26 cellular contexts compared by ENCODE assay signal in the genomic region with DNA sequence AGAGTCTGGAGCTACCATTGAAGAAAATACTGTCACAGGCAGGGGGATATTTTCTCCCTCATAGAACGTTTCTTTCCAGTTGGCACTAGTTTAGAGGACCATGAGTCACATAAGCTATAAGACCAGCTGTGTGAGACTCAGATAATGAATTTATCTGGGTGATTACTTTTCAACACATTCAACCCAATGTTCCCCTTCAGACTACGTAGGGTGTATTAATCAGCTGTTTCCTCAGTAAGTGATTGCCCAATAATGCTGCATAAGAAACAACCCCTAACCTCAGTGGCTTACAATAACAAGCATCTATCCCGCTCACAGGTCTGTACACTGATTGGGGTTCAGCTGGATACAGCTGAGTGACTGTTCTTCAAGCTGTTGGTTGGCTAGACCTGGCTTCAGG. TPM values are rescaled to one million over a fixed set of nuclear protein-coding genes. Genes with fewer than 3 reads are reported as not detected.
"Had no signal": no experiment of that assay in that cellular context is flagged by ENCODE, and none has a peak within 500 bp of the region (broad histone marks: within the 10 kb centered on the region; RNA-seq: fewer than 3 reads in every experiment).

No MANE protein-coding gene starts in this region.

- DNase-seq: activated CD4-positive, alpha-beta T cell treated with anti-CD3 and anti-CD28 coated beads for 36 hours; activated CD4-positive, alpha-beta T cell treated with anti-CD3 and anti-CD28 coated beads, Interleukin-2, amount 50 U/mL, for 48 hours; activated naive CD8-positive, alpha-beta T cell treated with anti-CD3 and anti-CD28 coated beads, Interleukin-2, amount 10 ng/mL, durations not matched to agents 7 days and 5 days; activated T-cell treated with anti-CD3 and anti-CD28 coated beads for 4 hours; anterior cingulate cortex; cerebellar nuclear complex; effector memory CD4-positive, alpha-beta T cell; heart left ventricle; left lung; nephron progenitor cell; nucleus accumbens; small intestine; stimulated activated CD4-positive, alpha-beta T cell treated with anti-CD3 and anti-CD28 coated beads, Interleukin-4, amount 100 ng/mL, for 1 hour; stimulated activated naive CD8-positive, alpha-beta T cell treated with anti-CD3 and anti-CD28 coated beads, Interleukin-15, amount 100 ng/mL, for 72 hours; transverse colon had no signal

- H3K9me3 Mint-ChIP-seq: activated naive CD8-positive, alpha-beta T cell treated with anti-CD3 and anti-CD28 coated beads, Interleukin-2, amount 10 ng/mL, durations not matched to agents 7 days and 5 days; dendritic cell treated with granulocyte-macrophage colony-stimulating factor and Interleukin-4, amounts not matched to agents 40 ng/mL and 50 ng/mL, for 4 days; stimulated activated naive CD8-positive, alpha-beta T cell treated with anti-CD3 and anti-CD28 coated beads, Interleukin-15, amount 100 ng/mL, for 72 hours; WTC11 had no signal

- H3K27ac Mint-ChIP-seq: activated CD4-positive, alpha-beta T cell treated with anti-CD3 and anti-CD28 coated beads for 36 hours; activated naive CD8-positive, alpha-beta T cell treated with anti-CD3 and anti-CD28 coated beads, Interleukin-2, amount 10 ng/mL, durations not matched to agents 7 days and 5 days; dendritic cell treated with granulocyte-macrophage colony-stimulating factor and Interleukin-4, amounts not matched to agents 40 ng/mL and 50 ng/mL, for 4 days; nephron progenitor cell; stimulated activated naive CD8-positive, alpha-beta T cell treated with anti-CD3 and anti-CD28 coated beads, Interleukin-15, amount 100 ng/mL, for 72 hours; WTC11 had no signal

- H3K4me1 Mint-ChIP-seq: activated CD4-positive, alpha-beta T cell treated with anti-CD3 and anti-CD28 coated beads for 36 hours; activated naive CD8-positive, alpha-beta T cell treated with anti-CD3 and anti-CD28 coated beads, Interleukin-2, amount 10 ng/mL, durations not matched to agents 7 days and 5 days; stimulated activated naive CD8-positive, alpha-beta T cell treated with anti-CD3 and anti-CD28 coated beads, Interleukin-15, amount 100 ng/mL, for 72 hours had no signal

- H3K27me3 Mint-ChIP-seq: dendritic cell treated with granulocyte-macrophage colony-stimulating factor and Interleukin-4, amounts not matched to agents 40 ng/mL and 50 ng/mL, for 4 days; stimulated activated naive CD8-positive, alpha-beta T cell treated with anti-CD3 and anti-CD28 coated beads, Interleukin-15, amount 100 ng/mL, for 72 hours had no signal

- H3K36me3 Mint-ChIP-seq: activated naive CD8-positive, alpha-beta T cell treated with anti-CD3 and anti-CD28 coated beads, Interleukin-2, amount 10 ng/mL, durations not matched to agents 7 days and 5 days; WTC11 had no signal

- ATAC-seq: activated CD4-positive, alpha-beta T cell treated with anti-CD3 and anti-CD28 coated beads for 36 hours; gastroesophageal sphincter; heart left ventricle; left lung; stimulated activated naive CD8-positive, alpha-beta T cell treated with anti-CD3 and anti-CD28 coated beads, Interleukin-15, amount 100 ng/mL, for 72 hours; WTC11 had no signal

- H3K4me3 Mint-ChIP-seq: activated CD4-positive, alpha-beta T cell treated with anti-CD3 and anti-CD28 coated beads for 36 hours; activated naive CD8-positive, alpha-beta T cell treated with anti-CD3 and anti-CD28 coated beads, Interleukin-2, amount 10 ng/mL, durations not matched to agents 7 days and 5 days; dendritic cell treated with granulocyte-macrophage colony-stimulating factor and Interleukin-4, amounts not matched to agents 40 ng/mL and 50 ng/mL, for 4 days; nephron progenitor cell; stimulated activated naive CD8-positive, alpha-beta T cell treated with anti-CD3 and anti-CD28 coated beads, Interleukin-15, amount 100 ng/mL, for 72 hours; WTC11 had no signal

- H3K4me3 ChIP-seq: gastroesophageal sphincter, heart left ventricle, left lung, right atrium auricular region, suprapubic skin, transverse colon, vagina had no signal

RNA-seq across cellular contexts. Expression of a gene that starts 38.1 kb away (rescaled TPM):
- total RNA-seq: activated CD4-positive, alpha-beta T cell treated with anti-CD3 and anti-CD28 coated beads for 36 hours; activated naive CD8-positive, alpha-beta T cell treated with anti-CD3 and anti-CD28 coated beads, Interleukin-2, amount 10 ng/mL, durations not matched to agents 7 days and 5 days; heart left ventricle; kidney epithelial cell; left lung; lung microvascular endothelial cell; myocyte; posterior vena cava; right atrium auricular region; suprapubic skin; T-helper 2 cell treated with Interferon-gamma antibody and Interleukin-4, amounts not matched to agents 100 ng/mL and 5 ng/mL, for 36 hours; transverse colon; vagina; WTC11 had no signal
- polyA plus RNA-seq: heart left ventricle, small intestine had no signal
